1 cellular context compared by ENCODE assay signal in the genomic region with DNA sequence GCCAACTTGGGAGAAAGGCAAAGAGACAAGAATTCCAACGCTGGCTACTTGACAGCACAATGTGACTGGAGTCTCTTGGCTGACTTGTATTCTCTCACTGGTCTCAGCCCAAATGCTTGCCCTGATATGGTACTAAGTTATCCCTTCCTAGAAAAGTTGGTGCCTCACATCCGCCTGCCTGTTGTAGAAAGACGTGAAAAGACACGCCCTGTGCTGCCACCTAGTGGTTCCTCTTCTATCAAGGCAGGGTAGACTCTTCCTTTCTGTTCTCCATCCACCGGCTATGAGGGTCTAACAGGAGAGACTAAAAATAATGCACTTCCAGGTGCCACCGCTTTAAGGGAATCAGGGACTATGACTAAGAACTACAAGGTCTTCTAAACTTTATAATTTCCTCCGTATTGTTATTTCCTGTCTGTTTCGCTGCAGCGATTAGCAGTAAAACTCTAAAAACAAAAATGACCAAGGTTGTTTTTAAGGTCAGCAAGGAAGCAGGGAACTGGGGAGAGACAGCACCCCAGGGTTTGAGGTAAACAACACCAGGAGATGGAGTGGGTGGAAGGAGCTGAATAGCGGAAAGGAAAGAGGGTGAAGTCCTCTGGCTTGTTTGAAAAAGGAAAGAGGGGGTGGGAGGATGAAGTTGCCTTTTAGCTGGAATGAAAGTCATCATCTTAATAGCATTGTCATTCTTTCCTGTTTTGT.
TF ChIP-seq lines count a peak whose summit lies in the region.

No MANE protein-coding gene starts in this region.

TF ChIP-seq in K562, 482 proteins besides CTCF, POLR2A, EP300 and RAD21 (continued from another document):
- TF ChIP-seq, protein P1, sequence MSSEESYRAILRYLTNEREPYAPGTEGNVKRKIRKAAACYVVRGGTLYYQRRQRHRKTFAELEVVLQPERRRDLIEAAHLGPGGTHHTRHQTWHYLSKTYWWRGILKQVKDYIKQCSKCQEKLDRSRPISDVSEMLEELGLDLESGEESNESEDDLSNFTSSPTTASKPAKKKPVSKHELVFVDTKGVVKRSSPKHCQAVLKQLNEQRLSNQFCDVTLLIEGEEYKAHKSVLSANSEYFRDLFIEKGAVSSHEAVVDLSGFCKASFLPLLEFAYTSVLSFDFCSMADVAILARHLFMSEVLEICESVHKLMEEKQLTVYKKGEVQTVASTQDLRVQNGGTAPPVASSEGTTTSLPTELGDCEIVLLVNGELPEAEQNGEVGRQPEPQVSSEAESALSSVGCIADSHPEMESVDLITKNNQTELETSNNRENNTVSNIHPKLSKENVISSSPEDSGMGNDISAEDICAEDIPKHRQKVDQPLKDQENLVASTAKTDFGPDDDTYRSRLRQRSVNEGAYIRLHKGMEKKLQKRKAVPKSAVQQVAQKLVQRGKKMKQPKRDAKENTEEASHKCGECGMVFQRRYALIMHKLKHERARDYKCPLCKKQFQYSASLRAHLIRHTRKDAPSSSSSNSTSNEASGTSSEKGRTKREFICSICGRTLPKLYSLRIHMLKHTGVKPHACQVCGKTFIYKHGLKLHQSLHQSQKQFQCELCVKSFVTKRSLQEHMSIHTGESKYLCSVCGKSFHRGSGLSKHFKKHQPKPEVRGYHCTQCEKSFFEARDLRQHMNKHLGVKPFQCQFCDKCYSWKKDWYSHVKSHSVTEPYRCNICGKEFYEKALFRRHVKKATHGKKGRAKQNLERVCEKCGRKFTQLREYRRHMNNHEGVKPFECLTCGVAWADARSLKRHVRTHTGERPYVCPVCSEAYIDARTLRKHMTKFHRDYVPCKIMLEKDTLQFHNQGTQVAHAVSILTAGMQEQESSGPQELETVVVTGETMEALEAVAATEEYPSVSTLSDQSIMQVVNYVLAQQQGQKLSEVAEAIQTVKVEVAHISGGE (CRISPR knock-in tag; IDR thresholded peaks at IDR 0.05): 0 out of 6 replicates have a peak, but pooled peaks of 1 of the 3 experiments have one; percentile 6
- TF ChIP-seq BHLHE40 (IDR thresholded peaks at IDR 0.05; ENCODE audit: low read length) (peak; percentile 14; the same call in 1 of the 2 replicates), HMGN3 (IDR thresholded peaks at IDR 0.05; ENCODE audit: borderline replicate concordance, extremely low read depth, insufficient read length, low read depth, low read length) (no peak), NR2C2 (CRISPR knock-in tag; IDR thresholded peaks at IDR 0.05) (no peak), NR2C2 (tag; IDR thresholded peaks at IDR 0.05) (no peak), ARID2 (IDR thresholded peaks at IDR 0.05) (peak; percentile 58; the same call in 1 of the 2 replicates), GATAD2B (IDR thresholded peaks at IDR 0.05; ENCODE audit: borderline replicate concordance) (0 out of 2 replicates have a peak, but pooled peaks have one; percentile 12), MTF1 (CRISPR knock-in tag; IDR thresholded peaks at IDR 0.05; ENCODE audit: borderline replicate concordance) (no peak), ZFP36 (IDR thresholded peaks at IDR 0.05; ENCODE audit: low read depth, low read length, partially characterized antibody) (peak; percentile 48), CTBP1 (IDR thresholded peaks at IDR 0.05; ENCODE audit: borderline replicate concordance) (peak; percentile 75; the same call in 1 of the 2 replicates), CREM (IDR thresholded peaks at IDR 0.05; ENCODE audit: low read depth) (peak; percentile 42; the same call in 1 of the 2 replicates), ZNF707 (CRISPR knock-in tag; conservative IDR thresholded peaks at IDR 0.05) (no peak), MTA3 (IDR thresholded peaks at IDR 0.05; ENCODE audit: borderline replicate concordance) (no peak), TRIM24 (IDR thresholded peaks at IDR 0.05) (no peak), TBP (optimal IDR thresholded peaks at IDR 0.05; ENCODE audit: low read depth, low read length) (peak; percentile 15)
- TF ChIP-seq, protein P2, sequence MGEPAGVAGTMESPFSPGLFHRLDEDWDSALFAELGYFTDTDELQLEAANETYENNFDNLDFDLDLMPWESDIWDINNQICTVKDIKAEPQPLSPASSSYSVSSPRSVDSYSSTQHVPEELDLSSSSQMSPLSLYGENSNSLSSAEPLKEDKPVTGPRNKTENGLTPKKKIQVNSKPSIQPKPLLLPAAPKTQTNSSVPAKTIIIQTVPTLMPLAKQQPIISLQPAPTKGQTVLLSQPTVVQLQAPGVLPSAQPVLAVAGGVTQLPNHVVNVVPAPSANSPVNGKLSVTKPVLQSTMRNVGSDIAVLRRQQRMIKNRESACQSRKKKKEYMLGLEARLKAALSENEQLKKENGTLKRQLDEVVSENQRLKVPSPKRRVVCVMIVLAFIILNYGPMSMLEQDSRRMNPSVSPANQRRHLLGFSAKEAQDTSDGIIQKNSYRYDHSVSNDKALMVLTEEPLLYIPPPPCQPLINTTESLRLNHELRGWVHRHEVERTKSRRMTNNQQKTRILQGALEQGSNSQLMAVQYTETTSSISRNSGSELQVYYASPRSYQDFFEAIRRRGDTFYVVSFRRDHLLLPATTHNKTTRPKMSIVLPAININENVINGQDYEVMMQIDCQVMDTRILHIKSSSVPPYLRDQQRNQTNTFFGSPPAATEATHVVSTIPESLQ (CRISPR knock-in tag; IDR thresholded peaks at IDR 0.05): no peak
- TF ChIP-seq, protein P3, sequence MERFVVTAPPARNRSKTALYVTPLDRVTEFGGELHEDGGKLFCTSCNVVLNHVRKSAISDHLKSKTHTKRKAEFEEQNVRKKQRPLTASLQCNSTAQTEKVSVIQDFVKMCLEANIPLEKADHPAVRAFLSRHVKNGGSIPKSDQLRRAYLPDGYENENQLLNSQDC (CRISPR knock-in tag; IDR thresholded peaks at IDR 0.05): no peak
- TF ChIP-seq, protein P4, sequence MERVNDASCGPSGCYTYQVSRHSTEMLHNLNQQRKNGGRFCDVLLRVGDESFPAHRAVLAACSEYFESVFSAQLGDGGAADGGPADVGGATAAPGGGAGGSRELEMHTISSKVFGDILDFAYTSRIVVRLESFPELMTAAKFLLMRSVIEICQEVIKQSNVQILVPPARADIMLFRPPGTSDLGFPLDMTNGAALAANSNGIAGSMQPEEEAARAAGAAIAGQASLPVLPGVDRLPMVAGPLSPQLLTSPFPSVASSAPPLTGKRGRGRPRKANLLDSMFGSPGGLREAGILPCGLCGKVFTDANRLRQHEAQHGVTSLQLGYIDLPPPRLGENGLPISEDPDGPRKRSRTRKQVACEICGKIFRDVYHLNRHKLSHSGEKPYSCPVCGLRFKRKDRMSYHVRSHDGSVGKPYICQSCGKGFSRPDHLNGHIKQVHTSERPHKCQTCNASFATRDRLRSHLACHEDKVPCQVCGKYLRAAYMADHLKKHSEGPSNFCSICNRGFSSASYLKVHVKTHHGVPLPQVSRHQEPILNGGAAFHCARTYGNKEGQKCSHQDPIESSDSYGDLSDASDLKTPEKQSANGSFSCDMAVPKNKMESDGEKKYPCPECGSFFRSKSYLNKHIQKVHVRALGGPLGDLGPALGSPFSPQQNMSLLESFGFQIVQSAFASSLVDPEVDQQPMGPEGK (CRISPR knock-in tag; IDR thresholded peaks at IDR 0.05; ENCODE audit: borderline replicate concordance): no peak
- TF ChIP-seq, protein P5, sequence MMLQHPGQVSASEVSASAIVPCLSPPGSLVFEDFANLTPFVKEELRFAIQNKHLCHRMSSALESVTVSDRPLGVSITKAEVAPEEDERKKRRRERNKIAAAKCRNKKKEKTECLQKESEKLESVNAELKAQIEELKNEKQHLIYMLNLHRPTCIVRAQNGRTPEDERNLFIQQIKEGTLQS (IDR thresholded peaks at IDR 0.05): no peak
- TF ChIP-seq, protein P5 (CRISPR knock-in tag; conservative IDR thresholded peaks at IDR 0.05): 0 out of 2 replicates have a peak, but pooled peaks have one; percentile 69
